11 cellular contexts compared by ENCODE assay signal in the genomic region with DNA sequence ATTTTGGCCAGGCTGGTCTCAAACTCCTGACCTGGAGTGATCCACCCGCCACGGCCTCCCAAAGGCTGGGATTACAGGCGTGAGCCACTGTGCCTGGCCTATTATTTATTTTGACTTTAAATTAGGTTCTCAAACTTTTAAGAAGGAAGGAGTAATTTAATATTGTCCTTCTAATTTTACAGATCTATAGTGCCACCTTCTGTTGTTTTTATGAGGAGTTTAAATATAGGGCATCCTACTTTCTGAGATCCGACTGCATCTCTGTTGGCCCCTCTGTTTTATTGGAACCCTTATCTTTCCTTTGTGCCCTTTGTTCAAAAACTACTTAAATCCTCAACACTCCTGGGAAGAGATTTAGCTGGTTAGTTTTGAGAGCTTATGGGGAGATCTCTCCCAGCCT. TPM values are rescaled to one million over a fixed set of nuclear protein-coding genes. Genes with fewer than 3 reads are reported as not detected.
DNase-seq lines count a peak whose midpoint lies in the region; ATAC-seq and TF ChIP-seq lines count a peak whose summit lies in the region.
"Had no signal": no experiment of that assay in that cellular context is flagged by ENCODE, and none has a peak within 500 bp of the region (broad histone marks: within the 10 kb centered on the region; RNA-seq: fewer than 3 reads in every experiment).

No MANE protein-coding gene starts in this region.

- no peak overlapping the region for H3K27ac ChIP-seq in CD4-positive, CD25-positive, alpha-beta regulatory T cell (ENCODE audit: insufficient read depth, low read length, poor library complexity, severe bottlenecking)
- no peak overlapping the region for H3K27ac ChIP-seq in liver (ENCODE audit: low read depth in 1 of 2, low read length in 2 of 2)
- H3K27ac ChIP-seq: brain microvascular endothelial cell had no signal

- H3K9me3 Mint-ChIP-seq in CD4-positive, CD25-positive, alpha-beta regulatory T cell, result peaks cover 0 to 1% (median 0%) of the 10 kb centered on the region in 7 donors
- H3K9me3 Mint-ChIP-seq in HFFc6, result no peaks in the 10 kb centered on the region; the same call in 1 of the 2 replicates
- H3K9me3 Mint-ChIP-seq: natural killer cell; T-helper 2 cell treated with Interferon-gamma antibody and Interleukin-4, amounts not matched to agents 5 μg/mL and 100 μg/mL, for 36 hours had no signal

- TF ChIP-seq CTCF in HFFc6 (IDR thresholded peaks at IDR 0.05) (peak; percentile 55), liver (IDR thresholded peaks at IDR 0.05; ENCODE audit: low read depth, low read length, missing input control) (peak; percentile 12)

- no peak overlapping the region for H3K4me3 Mint-ChIP-seq in CD4-positive, CD25-positive, alpha-beta regulatory T cell
- H3K4me3 Mint-ChIP-seq in HFFc6, result no peak overlapping the region
- H3K4me3 Mint-ChIP-seq: natural killer cell; T-helper 2 cell treated with Interferon-gamma antibody and Interleukin-4, amounts not matched to agents 5 μg/mL and 100 μg/mL, for 36 hours had no signal

- H3K4me3 ChIP-seq in CD4-positive, CD25-positive, alpha-beta regulatory T cell (ENCODE audit: low read depth, low read length), result no peak overlapping the region
- H3K4me3 ChIP-seq in adipocyte (ENCODE audit: low read length), result no peak overlapping the region
- H3K4me3 ChIP-seq in liver (ENCODE audit: low read depth in 1 of 3, low read length in 3 of 3), result no peak overlapping the region

- no peaks in the 10 kb centered on the region for H3K4me1 ChIP-seq in CD4-positive, CD25-positive, alpha-beta regulatory T cell (ENCODE audit: control insufficient read depth, insufficient read depth, low read length, poor library complexity, severe bottlenecking)
- H3K4me1 ChIP-seq in adipocyte (ENCODE audit: control insufficient read depth, insufficient read depth, low read length) (no peaks in the 10 kb centered on the region), liver (ENCODE audit: control insufficient read depth in 4 of 4, insufficient read depth in 4 of 4, low read length in 3 of 4) (no peaks in the 10 kb centered on the region)

- peak in 2 of 3 donors; percentile 27 to 30 for DNase-seq in CD4-positive, CD25-positive, alpha-beta regulatory T cell
- DNase-seq in HFFc6, result peak; percentile 2
- peak; percentile 60 for DNase-seq in adipocyte (ENCODE audit: low read depth)
- DNase-seq in NCI-H1930 (lab: John Stamatoyannopoulos, UW), result no peak
- DNase-seq in superior temporal gyrus (ENCODE audit: extremely low spot score), result no peak
- no peak for DNase-seq in NCI-H2029 (lab: John Stamatoyannopoulos, UW)
- DNase-seq: brain microvascular endothelial cell, natural killer cell had no signal

- ATAC-seq in CD4-positive, CD25-positive, alpha-beta regulatory T cell (ENCODE audit: low read depth in 2 of 2), result no peak
- ATAC-seq in GM21367 (IDR thresholded peaks at IDR 0.05; ENCODE audit: unreplicated experiment), result no peak
- ATAC-seq: natural killer cell had no signal

- peak; percentile 44 to 60 for TF ChIP-seq RAD21 in liver (IDR thresholded peaks at IDR 0.05)

- H3K9ac ChIP-seq in adipocyte (ENCODE audit: low read length), result no peak overlapping the region
- no peak overlapping the region for H3K9ac ChIP-seq in liver (ENCODE audit: low read depth in 1 of 2, low read length in 2 of 2)

- H3K27ac Mint-ChIP-seq in CD4-positive, CD25-positive, alpha-beta regulatory T cell, result no peak overlapping the region
- no peak overlapping the region for H3K27ac Mint-ChIP-seq in HFFc6
- H3K27ac Mint-ChIP-seq: natural killer cell; T-helper 2 cell treated with Interferon-gamma antibody and Interleukin-4, amounts not matched to agents 5 μg/mL and 100 μg/mL, for 36 hours had no signal

- 60% methylated on average over 4 of the region's 4 CpGs for WGBS in liver

- no peaks in the 10 kb centered on the region for H3K4me1 Mint-ChIP-seq in CD4-positive, CD25-positive, alpha-beta regulatory T cell
- H3K4me1 Mint-ChIP-seq in HFFc6 (ENCODE audit: low read depth), result no peaks in the 10 kb centered on the region
- H3K4me1 Mint-ChIP-seq: natural killer cell had no signal

- no peaks in the 10 kb centered on the region for H3K36me3 ChIP-seq in CD4-positive, CD25-positive, alpha-beta regulatory T cell (ENCODE audit: control insufficient read depth, insufficient read depth, low read length)
- H3K36me3 ChIP-seq in adipocyte (ENCODE audit: control insufficient read depth, insufficient read depth, low read length, severe bottlenecking) (no peaks in the 10 kb centered on the region), liver (ENCODE audit: control insufficient read depth in 4 of 4, insufficient read depth in 3 of 4, low read depth in 1 of 4, low read length in 3 of 4) (no peaks in the 10 kb centered on the region)
- H3K36me3 ChIP-seq: brain microvascular endothelial cell had no signal

- H3K27me3 Mint-ChIP-seq in CD4-positive, CD25-positive, alpha-beta regulatory T cell, result peaks cover 12% of the 10 kb centered on the region
- H3K27me3 Mint-ChIP-seq in HFFc6 (ENCODE audit: insufficient read depth), result no peaks in the 10 kb centered on the region

- H3K27me3 ChIP-seq in CD4-positive, CD25-positive, alpha-beta regulatory T cell (ENCODE audit: control insufficient read depth, insufficient read depth, low read length), result no peaks in the 10 kb centered on the region
- H3K27me3 ChIP-seq in adipocyte (replicated peaks; ENCODE audit: control insufficient read depth, insufficient read depth, low read length) (no peaks in the 10 kb centered on the region), liver (ENCODE audit: control insufficient read depth in 4 of 4, insufficient read depth in 4 of 4, low read length in 3 of 4) (no peaks in the 10 kb centered on the region)
- H3K27me3 ChIP-seq: brain microvascular endothelial cell had no signal

- no peaks in the 10 kb centered on the region for H3K9me3 ChIP-seq in CD4-positive, CD25-positive, alpha-beta regulatory T cell (ENCODE audit: control insufficient read depth in 2 of 2, low read length in 2 of 2)
- no peaks in the 10 kb centered on the region for H3K9me3 ChIP-seq in adipocyte (ENCODE audit: control insufficient read depth, low read length)
- no peaks in the 10 kb centered on the region for H3K9me3 ChIP-seq in liver (ENCODE audit: control insufficient read depth in 4 of 4, low read length in 3 of 4)

- H3K36me3 Mint-ChIP-seq in CD4-positive, CD25-positive, alpha-beta regulatory T cell, result no peaks in the 10 kb centered on the region
- peaks cover 5% of the 10 kb centered on the region; the same call in 1 of the 2 replicates for H3K36me3 Mint-ChIP-seq in HFFc6 (ENCODE audit: low read depth)
- H3K36me3 Mint-ChIP-seq: natural killer cell had no signal

TF ChIP-seq in liver, 16 proteins besides CTCF, POLR2A, EP300 and RAD21 (continues in another document):
- no peak for TF ChIP-seq NR2F2 (IDR thresholded peaks at IDR 0.05)
- no peak for TF ChIP-seq JUND (IDR thresholded peaks at IDR 0.05)
- no peak for TF ChIP-seq GABPA (IDR thresholded peaks at IDR 0.05 in 1 of 2, conservative IDR thresholded peaks at IDR 0.05 in 1 of 2)
- TF ChIP-seq HNF4A (conservative IDR thresholded peaks at IDR 0.05), result no peak
- TF ChIP-seq, protein P1, sequence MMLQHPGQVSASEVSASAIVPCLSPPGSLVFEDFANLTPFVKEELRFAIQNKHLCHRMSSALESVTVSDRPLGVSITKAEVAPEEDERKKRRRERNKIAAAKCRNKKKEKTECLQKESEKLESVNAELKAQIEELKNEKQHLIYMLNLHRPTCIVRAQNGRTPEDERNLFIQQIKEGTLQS (IDR thresholded peaks at IDR 0.05), result no peak
- TF ChIP-seq FOXA1 (IDR thresholded peaks at IDR 0.05), result no peak
- TF ChIP-seq, protein P2, sequence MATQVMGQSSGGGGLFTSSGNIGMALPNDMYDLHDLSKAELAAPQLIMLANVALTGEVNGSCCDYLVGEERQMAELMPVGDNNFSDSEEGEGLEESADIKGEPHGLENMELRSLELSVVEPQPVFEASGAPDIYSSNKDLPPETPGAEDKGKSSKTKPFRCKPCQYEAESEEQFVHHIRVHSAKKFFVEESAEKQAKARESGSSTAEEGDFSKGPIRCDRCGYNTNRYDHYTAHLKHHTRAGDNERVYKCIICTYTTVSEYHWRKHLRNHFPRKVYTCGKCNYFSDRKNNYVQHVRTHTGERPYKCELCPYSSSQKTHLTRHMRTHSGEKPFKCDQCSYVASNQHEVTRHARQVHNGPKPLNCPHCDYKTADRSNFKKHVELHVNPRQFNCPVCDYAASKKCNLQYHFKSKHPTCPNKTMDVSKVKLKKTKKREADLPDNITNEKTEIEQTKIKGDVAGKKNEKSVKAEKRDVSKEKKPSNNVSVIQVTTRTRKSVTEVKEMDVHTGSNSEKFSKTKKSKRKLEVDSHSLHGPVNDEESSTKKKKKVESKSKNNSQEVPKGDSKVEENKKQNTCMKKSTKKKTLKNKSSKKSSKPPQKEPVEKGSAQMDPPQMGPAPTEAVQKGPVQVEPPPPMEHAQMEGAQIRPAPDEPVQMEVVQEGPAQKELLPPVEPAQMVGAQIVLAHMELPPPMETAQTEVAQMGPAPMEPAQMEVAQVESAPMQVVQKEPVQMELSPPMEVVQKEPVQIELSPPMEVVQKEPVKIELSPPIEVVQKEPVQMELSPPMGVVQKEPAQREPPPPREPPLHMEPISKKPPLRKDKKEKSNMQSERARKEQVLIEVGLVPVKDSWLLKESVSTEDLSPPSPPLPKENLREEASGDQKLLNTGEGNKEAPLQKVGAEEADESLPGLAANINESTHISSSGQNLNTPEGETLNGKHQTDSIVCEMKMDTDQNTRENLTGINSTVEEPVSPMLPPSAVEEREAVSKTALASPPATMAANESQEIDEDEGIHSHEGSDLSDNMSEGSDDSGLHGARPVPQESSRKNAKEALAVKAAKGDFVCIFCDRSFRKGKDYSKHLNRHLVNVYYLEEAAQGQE (IDR thresholded peaks at IDR 0.05), result no peak
- TF ChIP-seq RXRA (IDR thresholded peaks at IDR 0.05), result no peak
- TF ChIP-seq, protein P3, sequence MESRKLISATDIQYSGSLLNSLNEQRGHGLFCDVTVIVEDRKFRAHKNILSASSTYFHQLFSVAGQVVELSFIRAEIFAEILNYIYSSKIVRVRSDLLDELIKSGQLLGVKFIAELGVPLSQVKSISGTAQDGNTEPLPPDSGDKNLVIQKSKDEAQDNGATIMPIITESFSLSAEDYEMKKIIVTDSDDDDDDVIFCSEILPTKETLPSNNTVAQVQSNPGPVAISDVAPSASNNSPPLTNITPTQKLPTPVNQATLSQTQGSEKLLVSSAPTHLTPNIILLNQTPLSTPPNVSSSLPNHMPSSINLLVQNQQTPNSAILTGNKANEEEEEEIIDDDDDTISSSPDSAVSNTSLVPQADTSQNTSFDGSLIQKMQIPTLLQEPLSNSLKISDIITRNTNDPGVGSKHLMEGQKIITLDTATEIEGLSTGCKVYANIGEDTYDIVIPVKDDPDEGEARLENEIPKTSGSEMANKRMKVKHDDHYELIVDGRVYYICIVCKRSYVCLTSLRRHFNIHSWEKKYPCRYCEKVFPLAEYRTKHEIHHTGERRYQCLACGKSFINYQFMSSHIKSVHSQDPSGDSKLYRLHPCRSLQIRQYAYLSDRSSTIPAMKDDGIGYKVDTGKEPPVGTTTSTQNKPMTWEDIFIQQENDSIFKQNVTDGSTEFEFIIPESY (IDR thresholded peaks at IDR 0.05), result no peak

RNA-seq across cellular contexts. Expression of gene ZMYM5, which starts 25.4 kb away (rescaled TPM):
- total RNA-seq in CD4-positive, CD25-positive, alpha-beta regulatory T cell, result 32.9 TPM
- polyA plus RNA-seq in CD4-positive, CD25-positive, alpha-beta regulatory T cell, result 10 to 100 TPM; 21.0 to 27.0 (median 25.6) TPM
- 1 to 10 TPM; 6.8 to 9.3 (median 8.6) TPM for total RNA-seq in HFFc6 (2021; fragmentation: NEBNext Ultra II Directional; extraction: Animal tissue kit (Norgen Biotek cat#: 25700))
- 1 to 10 TPM; 6.9 to 8.1 TPM for total RNA-seq in liver
- 1 to 10 TPM; 2.6 to 4.9 TPM for polyA plus RNA-seq in liver

Comparison
In these comparisons a context has a peak if more than half of its experiments do, and no peak if none do; other contexts are left out.
1. DNase-seq: peak in CD4-positive, CD25-positive, alpha-beta regulatory T cell (2 of 3), HFFc6 (single experiment) and adipocyte (single experiment); none in NCI-H1930 (0 of 2), superior temporal gyrus (single experiment) and NCI-H2029 (single experiment).